ENCODE assay signal across 16 cellular contexts in the genomic region with DNA sequence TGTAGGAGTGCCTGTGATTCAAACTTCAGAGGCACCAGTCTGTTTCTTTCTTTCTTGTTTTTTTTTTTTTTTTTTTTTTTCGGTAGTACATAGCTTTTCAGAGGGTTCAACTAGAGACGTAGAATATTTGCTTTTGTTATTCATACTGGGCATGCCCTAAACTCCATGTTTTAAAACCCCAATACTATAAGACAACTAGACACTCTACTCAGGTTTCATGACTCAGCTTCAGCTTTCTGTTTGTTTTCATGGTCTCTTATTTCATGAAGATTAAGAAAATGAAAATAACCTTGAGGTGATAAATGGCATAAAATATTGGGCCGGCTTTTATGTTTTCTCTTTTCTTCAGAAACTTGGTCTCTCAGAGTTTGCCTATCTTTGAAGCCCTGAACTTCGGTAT.
A peak's percentile ranks its signal among the peaks of the same experiment; 100 is the strongest.
DNase-seq lines count a peak whose midpoint lies in the region; ATAC-seq and TF ChIP-seq lines count a peak whose summit lies in the region.
"Had no signal": no experiment of that assay in that cellular context is flagged by ENCODE, and none has a peak within 500 bp of the region (broad histone marks: within the 10 kb centered on the region; RNA-seq: fewer than 3 reads in every experiment).

No MANE protein-coding gene starts in this region.

- H3K27ac ChIP-seq in SK-N-SH (ENCODE audit: low read depth in 2 of 2, low read length in 1 of 2): no peak overlapping the region
- H3K27ac ChIP-seq in ascending aorta: no peak overlapping the region
- H3K27ac ChIP-seq: BLaER1, HL-60 had no signal

- intact Hi-C loops in ascending aorta (cut with DNase I): no loop called here

- no peak for TF ChIP-seq EP300 in SK-N-SH (IDR thresholded peaks at IDR 0.05; ENCODE audit: borderline replicate concordance in 1 of 2, low read depth in 1 of 2, low read length in 1 of 2)

- H3K4me2 ChIP-seq in SK-N-SH: no peak overlapping the region
- H3K4me2 ChIP-seq: BLaER1 had no signal

- H3K79me2 ChIP-seq in SK-N-SH (ENCODE audit: insufficient read depth): no peaks in the 10 kb centered on the region

- TF ChIP-seq CTCF in SK-N-SH (IDR thresholded peaks at IDR 0.05) (no peak), choroid plexus epithelial cell (conservative IDR thresholded peaks at IDR 0.05; ENCODE audit: low read depth, low read length) (no peak), ascending aorta (IDR thresholded peaks at IDR 0.05) (no peak)

- H3F3A ChIP-seq in SK-N-SH (replicated peaks; ENCODE audit: insufficient read depth): no peaks in the 10 kb centered on the region

- no peak overlapping the region for H3K9ac ChIP-seq in SK-N-SH
- H3K9ac ChIP-seq: BLaER1 had no signal

- peak; percentile 42; the same call in 1 of the 3 replicates for ATAC-seq in SK-N-SH treated with all-trans-retinoic acid at 6 μM for 48 hours
- no peak for ATAC-seq in HG03097 (IDR thresholded peaks at IDR 0.05; ENCODE audit: low FRiP score, unreplicated experiment)

- H3K9me3 ChIP-seq in SK-N-SH: 0 out of 2 replicates have a peak, but pooled peaks cover 6% of the 10 kb centered on the region
- H3K9me3 ChIP-seq in ascending aorta: peaks cover 0 to 6% of the 10 kb centered on the region in 2 donors
- H3K9me3 ChIP-seq: HAP-1 had no signal

- no peak for TF ChIP-seq RAD21 in SK-N-SH (IDR thresholded peaks at IDR 0.05; ENCODE audit: low read length)

- H2AFZ ChIP-seq in SK-N-SH (ENCODE audit: low read depth): no peak overlapping the region

- CTCF ChIA-PET in SK-N-SH (lab: Yijun Ruan, JAX): interaction anchor here (1.7 kb wide), 1 partner anchor 11 kb away, joined by 4 read pairs; no protein-coding TSS in a partner anchor

- H3K4me3 ChIP-seq in SK-N-SH (ENCODE audit: low read depth in 2 of 2, low read length in 1 of 2): no peak overlapping the region
- H3K4me3 ChIP-seq in choroid plexus epithelial cell (ENCODE audit: low read depth, low read length): no peak overlapping the region
- no peak overlapping the region for H3K4me3 ChIP-seq in ascending aorta
- H3K4me3 ChIP-seq: BLaER1, HAP-1 had no signal

- H3K4me1 ChIP-seq in SK-N-SH (ENCODE audit: control insufficient read depth in 1 of 2, insufficient read depth in 2 of 2, low read depth in 1 of 2, low read length in 1 of 2): no peaks in the 10 kb centered on the region
- H3K4me1 ChIP-seq in ascending aorta: no peaks in the 10 kb centered on the region
- H3K4me1 ChIP-seq: BLaER1, HAP-1 had no signal

- H3K27me3 ChIP-seq in SK-N-SH (ENCODE audit: insufficient read depth) (no peaks in the 10 kb centered on the region), ascending aorta (no peaks in the 10 kb centered on the region)
- H3K27me3 ChIP-seq: BLaER1 had no signal

- no peaks in the 10 kb centered on the region for H3K36me3 ChIP-seq in SK-N-SH (replicated peaks in 1 of 2; ENCODE audit: control insufficient read depth in 1 of 2, insufficient read depth in 2 of 2, low read length in 1 of 2)
- no peaks in the 10 kb centered on the region for H3K36me3 ChIP-seq in ascending aorta
- H3K36me3 ChIP-seq: BLaER1, HAP-1 had no signal

- DNase-seq in SK-N-SH (no peak), HT1080 (ENCODE audit: low read depth) (peak; percentile 29), choroid plexus epithelial cell (ENCODE audit: low read depth) (peak; percentile 3), ascending aorta (ENCODE audit: low spot score in 2 of 2) (no peak), T-helper 1 cell (no peak)
- DNase-seq: 8988T; CD4-positive, alpha-beta memory T cell; DMS153; DND-41; EL; IMR-90 had no signal

- POLR2A ChIA-PET in SK-N-SH (lab: Yijun Ruan, JAX): no interaction called here

- no peaks in the 10 kb centered on the region for H3K9me2 ChIP-seq in SK-N-SH

- 77% methylated on average over 4 of the region's 4 CpGs for WGBS in SK-N-SH (ENCODE audit: low lambda C conversion rate)

- H4K20me1 ChIP-seq in SK-N-SH (ENCODE audit: insufficient read depth): no peaks in the 10 kb centered on the region
- H4K20me1 ChIP-seq: BLaER1 had no signal

TF ChIP-seq in SK-N-SH treated with all-trans-retinoic acid at 6 μM for 48 hours, 23 proteins besides CTCF, POLR2A, EP300 and RAD21:
- TF ChIP-seq SNAI2 (CRISPR knock-in tag; IDR thresholded peaks at IDR 0.05) (no peak), OSR1 (CRISPR knock-in tag; IDR thresholded peaks at IDR 0.05) (no peak), BACH2 (CRISPR knock-in tag; IDR thresholded peaks at IDR 0.05; ENCODE audit: borderline replicate concordance) (no peak), ZNF565 (CRISPR knock-in tag; conservative IDR thresholded peaks at IDR 0.05; ENCODE audit: low read depth) (no peak), ZFP3 (CRISPR knock-in tag; IDR thresholded peaks at IDR 0.05) (no peak), ZNF8 (CRISPR knock-in tag; IDR thresholded peaks at IDR 0.05) (no peak), ESRRG (CRISPR knock-in tag; IDR thresholded peaks at IDR 0.05) (no peak), TOX (CRISPR knock-in tag; IDR thresholded peaks at IDR 0.05; ENCODE audit: borderline replicate concordance) (no peak), TCF4 (CRISPR knock-in tag; IDR thresholded peaks at IDR 0.05; ENCODE audit: borderline replicate concordance) (no peak), ISL1 (CRISPR knock-in tag; IDR thresholded peaks at IDR 0.05) (no peak)

TF ChIP-seq in SK-N-SH, 30 proteins besides CTCF, POLR2A, EP300 and RAD21:
- TF ChIP-seq NFIC (IDR thresholded peaks at IDR 0.05; ENCODE audit: borderline replicate concordance) (no peak), SIN3A (IDR thresholded peaks at IDR 0.05; ENCODE audit: borderline replicate concordance, low read depth, low read length) (no peak), CHD2 (IDR thresholded peaks at IDR 0.05; ENCODE audit: low read length, partially characterized antibody) (no peak), MXI1 (IDR thresholded peaks at IDR 0.05; ENCODE audit: low read depth, low read length) (no peak), RFX5 (IDR thresholded peaks at IDR 0.05; ENCODE audit: low read length) (no peak), YY1 (IDR thresholded peaks at IDR 0.05; ENCODE audit: low read depth) (no peak), GABPA (IDR thresholded peaks at IDR 0.05; ENCODE audit: low read depth) (no peak), MEF2A (IDR thresholded peaks at IDR 0.05; ENCODE audit: borderline replicate concordance, low read depth) (no peak), RXRA (IDR thresholded peaks at IDR 0.05; ENCODE audit: borderline replicate concordance, low read depth) (no peak), RCOR1 (IDR thresholded peaks at IDR 0.05; ENCODE audit: low read length) (no peak)
- TF ChIP-seq, protein P1, sequence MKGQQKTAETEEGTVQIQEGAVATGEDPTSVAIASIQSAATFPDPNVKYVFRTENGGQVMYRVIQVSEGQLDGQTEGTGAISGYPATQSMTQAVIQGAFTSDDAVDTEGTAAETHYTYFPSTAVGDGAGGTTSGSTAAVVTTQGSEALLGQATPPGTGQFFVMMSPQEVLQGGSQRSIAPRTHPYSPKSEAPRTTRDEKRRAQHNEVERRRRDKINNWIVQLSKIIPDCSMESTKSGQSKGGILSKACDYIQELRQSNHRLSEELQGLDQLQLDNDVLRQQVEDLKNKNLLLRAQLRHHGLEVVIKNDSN (IDR thresholded peaks at IDR 0.05; ENCODE audit: borderline replicate concordance, low read depth): no peak
- TF ChIP-seq, protein P2, sequence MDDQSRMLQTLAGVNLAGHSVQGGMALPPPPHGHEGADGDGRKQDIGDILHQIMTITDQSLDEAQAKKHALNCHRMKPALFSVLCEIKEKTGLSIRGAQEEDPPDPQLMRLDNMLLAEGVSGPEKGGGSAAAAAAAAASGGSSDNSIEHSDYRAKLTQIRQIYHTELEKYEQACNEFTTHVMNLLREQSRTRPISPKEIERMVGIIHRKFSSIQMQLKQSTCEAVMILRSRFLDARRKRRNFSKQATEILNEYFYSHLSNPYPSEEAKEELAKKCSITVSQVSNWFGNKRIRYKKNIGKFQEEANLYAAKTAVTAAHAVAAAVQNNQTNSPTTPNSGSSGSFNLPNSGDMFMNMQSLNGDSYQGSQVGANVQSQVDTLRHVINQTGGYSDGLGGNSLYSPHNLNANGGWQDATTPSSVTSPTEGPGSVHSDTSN (IDR thresholded peaks at IDR 0.05): no peak
- TF ChIP-seq, protein P3, sequence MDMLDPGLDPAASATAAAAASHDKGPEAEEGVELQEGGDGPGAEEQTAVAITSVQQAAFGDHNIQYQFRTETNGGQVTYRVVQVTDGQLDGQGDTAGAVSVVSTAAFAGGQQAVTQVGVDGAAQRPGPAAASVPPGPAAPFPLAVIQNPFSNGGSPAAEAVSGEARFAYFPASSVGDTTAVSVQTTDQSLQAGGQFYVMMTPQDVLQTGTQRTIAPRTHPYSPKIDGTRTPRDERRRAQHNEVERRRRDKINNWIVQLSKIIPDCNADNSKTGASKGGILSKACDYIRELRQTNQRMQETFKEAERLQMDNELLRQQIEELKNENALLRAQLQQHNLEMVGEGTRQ (IDR thresholded peaks at IDR 0.05; ENCODE audit: borderline replicate concordance, low read depth, low read length): no peak
TF ChIP-seq in SK-N-SH: peak in this region for 0.

Comparison
In these comparisons a context has a peak if more than half of its experiments do, and no peak if none do; other contexts are left out.
1. DNase-seq: peak in HT1080 (single experiment) and choroid plexus epithelial cell (single experiment); none in SK-N-SH (single experiment), ascending aorta (0 of 2) and T-helper 1 cell (0 of 5).